Comparison of ENCODE assay signal across 15 cellular contexts in genomic region chr11:64122411-64123101, GRCh38. TPM values are rescaled to one million over a fixed set of nuclear protein-coding genes. Genes with fewer than 3 reads are reported as not detected.
DNase-seq lines count a peak whose midpoint lies in the region; ATAC-seq, FAIRE-seq and TF ChIP-seq lines count a peak whose summit lies in the region.
"Had no signal": no experiment of that assay in that cellular context is flagged by ENCODE, and none has a peak within 500 bp of the region (broad histone marks: within the 10 kb centered on the region; RNA-seq: fewer than 3 reads in every experiment).

No MANE protein-coding gene starts in this region.

- TF ChIP-seq CTCF in kidney (IDR thresholded peaks at IDR 0.05; ENCODE audit: borderline replicate concordance, extremely low read depth, insufficient read depth) (no peak), thoracic aorta (IDR thresholded peaks at IDR 0.05) (no peak), esophagus squamous epithelium (IDR thresholded peaks at IDR 0.05) (no peak)

- H3K27me3 ChIP-seq in thoracic aorta (replicated peaks; ENCODE audit: insufficient read depth) = no peaks in the 10 kb centered on the region
- H3K27me3 ChIP-seq in esophagus squamous epithelium = no peaks in the 10 kb centered on the region
- H3K27me3 ChIP-seq: heart left ventricle, suprapubic skin had no signal

- peak overlapping the region in 1 of 2 donors; percentile 74 for H3K27ac ChIP-seq in kidney (ENCODE audit: low read depth in 2 of 2, low read length in 2 of 2)
- no peak overlapping the region for H3K27ac ChIP-seq in thoracic aorta
- H3K27ac ChIP-seq in esophagus squamous epithelium = no peak overlapping the region
- H3K27ac ChIP-seq: A549, suprapubic skin had no signal

- no peak overlapping the region for H3K4me3 ChIP-seq in kidney (ENCODE audit: low read length in 2 of 2)
- peak overlapping the region; percentile 41 for H3K4me3 ChIP-seq in thoracic aorta
- H3K4me3 ChIP-seq in esophagus squamous epithelium = no peak overlapping the region
- H3K4me3 ChIP-seq: A549, heart left ventricle, suprapubic skin had no signal

- WGBS in esophagus squamous epithelium, 2 donors = 52 to 74% methylated on average over 6 to 8 of the region's 12 CpGs

- H3K9me3 ChIP-seq in kidney (ENCODE audit: control insufficient read depth in 1 of 2, low read length in 2 of 2) (no peaks in the 10 kb centered on the region), thoracic aorta (no peaks in the 10 kb centered on the region), esophagus squamous epithelium (no peaks in the 10 kb centered on the region)
- H3K9me3 ChIP-seq: A549, heart left ventricle, suprapubic skin had no signal

- H3K36me3 ChIP-seq in kidney (ENCODE audit: control insufficient read depth in 1 of 2, insufficient read depth in 2 of 2, low read length in 2 of 2) (no peaks in the 10 kb centered on the region), thoracic aorta (no peaks in the 10 kb centered on the region), esophagus squamous epithelium (peaks cover 0 to 6% (median 0%) of the 10 kb centered on the region in 3 donors)
- H3K36me3 ChIP-seq: heart left ventricle, suprapubic skin had no signal

- DNase-seq in NCI-H2107 treated with DMSO at 0.1 percent for 48 hours (lab: John Stamatoyannopoulos, UW; ENCODE audit: unreplicated experiment) (peak; percentile 50), NCI-H2107 (lab: John Stamatoyannopoulos, UW) (no peak), NCI-H526 treated with DMSO at 0.1 percent for 48 hours (lab: John Stamatoyannopoulos, UW) (peak; percentile 54), kidney (peak; percentile 65), thoracic aorta (ENCODE audit: low spot score) (no peak), esophagus squamous epithelium (lab: John Stamatoyannopoulos, UW) (no peak)
- no peak for DNase-seq in activated CD4-positive, alpha-beta T cell treated with anti-CD3 and anti-CD28 coated beads for 4 hours
- DNase-seq: activated naive CD8-positive, alpha-beta T cell treated with anti-CD3 and anti-CD28 coated beads, Interleukin-2, amount 10 ng/mL, durations not matched to agents 7 days and 5 days; activated T-cell treated with anti-CD3 and anti-CD28 coated beads, Interleukin-2, amount 50 U/mL, for 1 hour; SW 1271 had no signal

- intact Hi-C loops in kidney (cut with DNase I) (no loop called here), esophagus squamous epithelium (cut with DNase I) (no loop called here)

- no peak for TF ChIP-seq POLR2A in esophagus squamous epithelium (IDR thresholded peaks at IDR 0.05)

- H3K4me1 ChIP-seq in kidney (ENCODE audit: control insufficient read depth in 1 of 2, insufficient read depth in 1 of 2, low read depth in 1 of 2, low read length in 2 of 2) = peaks cover 2 to 17% of the 10 kb centered on the region in 2 donors
- peaks cover 0 to 6% of the 10 kb centered on the region in 2 donors for H3K4me1 ChIP-seq in thoracic aorta (ENCODE audit: control insufficient read depth in 1 of 2, low read depth in 2 of 2)
- peaks cover 10 to 34% (median 10%) of the 10 kb centered on the region in 3 donors for H3K4me1 ChIP-seq in esophagus squamous epithelium
- H3K4me1 ChIP-seq: A549 had no signal

- no peak for FAIRE-seq in kidney (lab: Jason Lieb, UNC)
- FAIRE-seq: A549 had no signal

- no peak overlapping the region for H3K9ac ChIP-seq in kidney (ENCODE audit: low read length in 2 of 2)

- ATAC-seq in thoracic aorta (ENCODE audit: insufficient number of reproducible peaks, low FRiP score, low read depth) (no peak), HG03432 (IDR thresholded peaks at IDR 0.05; ENCODE audit: unreplicated experiment) (no peak)
- ATAC-seq: A549; activated CD4-positive, CD25-positive, alpha-beta regulatory T cell treated with anti-CD3 and anti-CD28 coated beads, Interleukin-2, amount 50 U/mL, for 24 hours had no signal

RNA-seq across cellular contexts. Expression of gene MACROD1, which starts 43.4 kb away (rescaled TPM):
- total RNA-seq in kidney = 27.8 TPM
- polyA plus RNA-seq in kidney (ENCODE audit: insufficient read depth, low read depth, low replicate concordance) = 176 TPM
- 10 to 100 TPM; 15.8 to 17.6 TPM for total RNA-seq in thoracic aorta
- 10 to 100 TPM; 10.4 to 31.5 (median 19.5) TPM for total RNA-seq in esophagus squamous epithelium

Comparison
In these comparisons a context has a peak if more than half of its experiments do, and no peak if none do; other contexts are left out.
1. DNase-seq: peak in NCI-H2107 treated with DMSO at 0.1 percent for 48 hours (single experiment), NCI-H526 treated with DMSO at 0.1 percent for 48 hours (single experiment) and kidney (single experiment); none in NCI-H2107 (single experiment), thoracic aorta (single experiment), esophagus squamous epithelium (single experiment) and activated CD4-positive, alpha-beta T cell treated with anti-CD3 and anti-CD28 coated beads for 4 hours (0 of 2).